In the genomic region with DNA sequence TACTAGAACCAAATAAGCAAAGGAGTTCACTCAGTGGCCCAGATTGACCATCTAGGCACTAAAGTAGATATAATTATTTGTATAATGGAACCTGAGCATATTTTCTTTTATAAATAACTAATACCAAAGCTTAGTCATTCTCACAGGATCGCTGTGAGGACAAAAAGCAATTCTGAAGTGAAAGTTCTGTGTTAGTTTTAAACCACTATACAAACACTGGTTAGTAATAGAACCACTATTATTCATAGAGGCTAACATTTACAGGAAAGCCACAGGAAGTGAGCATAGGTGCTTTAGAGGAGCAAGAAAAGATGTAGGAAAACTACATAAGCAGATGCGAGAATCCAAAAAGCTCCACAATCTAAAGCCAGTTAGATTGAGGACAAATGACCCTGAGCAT, we compare ENCODE assay signal across 20 cellular contexts. TPM values are rescaled to one million over a fixed set of nuclear protein-coding genes. Genes with fewer than 3 reads are reported as not detected.
A peak's percentile ranks its signal among the peaks of the same experiment; 100 is the strongest.
DNase-seq lines count a peak whose midpoint lies in the region; ATAC-seq and TF ChIP-seq lines count a peak whose summit lies in the region.
"Had no signal": no experiment of that assay in that cellular context is flagged by ENCODE, and none has a peak within 500 bp of the region (broad histone marks: within the 10 kb centered on the region; RNA-seq: fewer than 3 reads in every experiment).

No MANE protein-coding gene starts in this region.

- H3K9me3 ChIP-seq in osteoblast (ENCODE audit: low read depth, low read length): no peaks in the 10 kb centered on the region
- H3K9me3 ChIP-seq: body of pancreas, left ventricle myocardium inferior, uterus had no signal

- H3K27ac ChIP-seq in osteoblast (ENCODE audit: low read depth, low read length): no peak overlapping the region
- H3K27ac ChIP-seq: body of pancreas, left ventricle myocardium inferior, uterus had no signal

- no peak overlapping the region for H2AFZ ChIP-seq in osteoblast (ENCODE audit: low read length)
- H2AFZ ChIP-seq: GM23338 had no signal

- no peak overlapping the region for H3K4me2 ChIP-seq in osteoblast (ENCODE audit: insufficient read depth, low read length)
- H3K4me2 ChIP-seq: GM23338 had no signal

- no peaks in the 10 kb centered on the region for H3K79me2 ChIP-seq in osteoblast (ENCODE audit: insufficient read depth, low read length)

- DNase-seq in Daoy (ENCODE audit: low read depth) (peak; percentile 14), SW480 (ENCODE audit: low spot score) (peak; percentile 21), fibroblast of mammary gland (ENCODE audit: low read depth) (peak; percentile 6), smooth muscle cell of the brain vasculature (ENCODE audit: low read depth, low spot score) (peak; percentile 17), osteoblast (ENCODE audit: insufficient read length, low spot score, missing footprints) (no peak)
- DNase-seq: activated CD4-positive, alpha-beta T cell treated with anti-CD3 and anti-CD28 coated beads, Interleukin-2, amount 10 ng/mL, durations not matched to agents 7 days and 5 days; body of pancreas; CD4-positive, alpha-beta T cell; DMS79 treated with DMSO at 0.1 percent for 48 hours; glutamatergic neuron; Kasumi-1; left ventricle myocardium inferior; NCI-H1105 treated with DMSO at 0.1 percent for 48 hours; NCI-H446 treated with DMSO at 0.1 percent for 48 hours; uterus had no signal

- TF ChIP-seq CTCF in fibroblast of mammary gland (conservative IDR thresholded peaks at IDR 0.05; ENCODE audit: control insufficient read depth, insufficient read depth, low read depth, low read length) (no peak), osteoblast (IDR thresholded peaks at IDR 0.05; ENCODE audit: extremely low read depth, low read depth, low read length) (no peak)

- H3K4me3 ChIP-seq in fibroblast of mammary gland (ENCODE audit: control insufficient read depth, low read depth, low read length): no peak overlapping the region
- H3K4me3 ChIP-seq in osteoblast (ENCODE audit: insufficient read depth, low read length): no peak overlapping the region
- H3K4me3 ChIP-seq: body of pancreas, GM23338, left ventricle myocardium inferior, uterus had no signal

- H4K20me1 ChIP-seq in osteoblast (ENCODE audit: insufficient read depth, low read length): no peaks in the 10 kb centered on the region

- H3K4me1 ChIP-seq in osteoblast (ENCODE audit: insufficient read depth, low read length): no peaks in the 10 kb centered on the region
- H3K4me1 ChIP-seq: body of pancreas, left ventricle myocardium inferior, uterus had no signal

- H3K27me3 ChIP-seq in osteoblast (ENCODE audit: insufficient read depth, low read length): no peaks in the 10 kb centered on the region
- H3K27me3 ChIP-seq: body of pancreas, uterus had no signal

- H3K36me3 ChIP-seq in osteoblast (ENCODE audit: insufficient read depth, low read length): no peaks in the 10 kb centered on the region
- H3K36me3 ChIP-seq: uterus had no signal

- ATAC-seq in GM21381 (IDR thresholded peaks at IDR 0.05; ENCODE audit: unreplicated experiment): no peak
- ATAC-seq in GM21717 (IDR thresholded peaks at IDR 0.05; ENCODE audit: unreplicated experiment): no peak
- ATAC-seq: activated naive CD4-positive, alpha-beta T cell treated with anti-CD3 and anti-CD28 coated beads, Interleukin-2, amount 50 U/mL, for 72 hours; body of pancreas; GM23338 had no signal

RNA-seq across cellular contexts. Expression of a gene that starts 39.8 kb away (rescaled TPM):
- 0.11 and 0.12 TPM in 2 replicates for total RNA-seq in Daoy (2014; rRNA removed; shearing (Covaris generic))
- total RNA-seq in osteoblast: 0.29 and 0.36 TPM in 2 replicates
- total RNA-seq: activated CD4-positive, alpha-beta T cell treated with anti-CD3 and anti-CD28 coated beads, Interleukin-2, amount 10 ng/mL, durations not matched to agents 7 days and 5 days; left ventricle myocardium inferior; mononuclear cell had no signal
